In the genomic region with DNA sequence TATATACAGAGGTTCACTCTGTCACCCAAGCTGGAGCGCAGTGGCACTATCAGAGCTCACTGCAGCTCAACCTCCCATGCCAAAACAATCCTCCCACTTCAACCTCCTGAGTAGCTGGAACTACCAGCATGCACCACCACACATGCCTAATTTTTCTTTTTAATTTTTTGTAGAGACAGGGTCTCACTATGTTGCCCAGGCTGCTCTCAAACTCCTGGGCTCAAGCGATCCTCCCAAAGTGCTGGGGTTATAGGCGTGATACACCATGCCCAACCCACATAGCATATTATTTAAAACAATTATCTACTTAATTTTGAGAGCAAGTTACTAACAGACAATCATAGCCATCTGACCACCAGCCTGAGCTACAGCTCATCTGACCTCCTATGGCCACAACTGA, we compare ENCODE assay signal across 28 cellular contexts.
"Had no signal": no experiment of that assay in that cellular context is flagged by ENCODE, and none has a peak within 500 bp of the region (broad histone marks: within the 10 kb centered on the region; RNA-seq: fewer than 3 reads in every experiment).

No MANE protein-coding gene starts in this region.

- H3K27ac ChIP-seq: RWPE1, SJCRH30 had no signal

- H3K9me3 ChIP-seq: SJCRH30 had no signal

- H3K4me1 ChIP-seq: SJCRH30 had no signal

- H3K27me3 ChIP-seq: SJCRH30 had no signal

- H3K4me1 Mint-ChIP-seq: central memory CD8-positive, alpha-beta T cell had no signal

- H3K27ac Mint-ChIP-seq: activated CD8-positive, alpha-beta T cell treated with anti-CD3 and anti-CD28 coated beads, Interleukin-2, amount 10 ng/mL, durations not matched to agents 7 days and 5 days; activated naive CD4-positive, alpha-beta T cell treated with anti-CD3 and anti-CD28 coated beads for 36 hours; activated naive CD8-positive, alpha-beta T cell had no signal

- H3K36me3 Mint-ChIP-seq: activated naive CD8-positive, alpha-beta T cell had no signal

- H3K4me3 Mint-ChIP-seq: activated CD8-positive, alpha-beta T cell treated with anti-CD3 and anti-CD28 coated beads, Interleukin-2, amount 10 ng/mL, durations not matched to agents 7 days and 5 days; activated naive CD4-positive, alpha-beta T cell treated with anti-CD3 and anti-CD28 coated beads for 36 hours; activated naive CD8-positive, alpha-beta T cell; brain; central memory CD8-positive, alpha-beta T cell; T-helper 2 cell treated with Interferon-gamma antibody and Interleukin-4, amounts not matched to agents 5 μg/mL and 100 μg/mL, for 36 hours had no signal

- DNase-seq: activated CD4-positive, alpha-beta T cell treated with anti-CD3 and anti-CD28 coated beads for 48 hours; activated CD4-positive, alpha-beta T cell treated with anti-CD3 and anti-CD28 coated beads, Interleukin-2, amount 50 U/mL, for 4 hours; activated CD4-positive, CD25-positive, alpha-beta regulatory T cell treated with anti-CD3 and anti-CD28 coated beads, Interleukin-2, amount 50 U/mL, for 72 hours; activated CD8-positive, alpha-beta memory T cell treated with anti-CD3 and anti-CD28 coated beads, Interleukin-2, amount 50 U/mL, for 48 hours; activated CD8-positive, alpha-beta T cell treated with anti-CD3 and anti-CD28 coated beads, Interleukin-2, amount 10 ng/mL, durations not matched to agents 7 days and 5 days; activated effector memory CD4-positive, alpha-beta T cell treated with anti-CD3 and anti-CD28 coated beads, Interleukin-2, amount 50 U/mL, for 16 hours; activated naive CD4-positive, alpha-beta T cell treated with anti-CD3 and anti-CD28 coated beads for 36 hours; activated T-cell treated with anti-CD3 and anti-CD28 coated beads, Interleukin-2, amount 50 U/mL, for 1 hour; amygdala; cortex of kidney; NCI-H1048; NCI-H146; NCI-H187 treated with DMSO at 0.1 percent for 48 hours; NCI-H2081 treated with DMSO at 0.1 percent for 48 hours; NCI-H446 treated with DMSO at 0.1 percent for 48 hours; NCI-H524 treated with DMSO at 0.1 percent for 48 hours; NCI-H774; Right ventricle myocardium superior; SJCRH30; SW 1271 had no signal

- FAIRE-seq: astrocyte had no signal

- H3K4me3 ChIP-seq: SJCRH30 had no signal

- ATAC-seq: activated CD8-positive, alpha-beta T cell treated with anti-CD3 and anti-CD28 coated beads, Interleukin-2, amount 10 ng/mL, durations not matched to agents 7 days and 5 days; Panc1; SK-N-SH treated with all-trans-retinoic acid at 6 μM for 48 hours had no signal

- H3K27me3 Mint-ChIP-seq: activated naive CD8-positive, alpha-beta T cell; central memory CD8-positive, alpha-beta T cell had no signal

- H3K36me3 ChIP-seq: SJCRH30 had no signal

- H3K9me3 Mint-ChIP-seq: central memory CD8-positive, alpha-beta T cell had no signal
